Comparison of ENCODE assay signal across 23 cellular contexts in genomic region chr18:12722731-12723130, GRCh38.
"Had no signal": no experiment of that assay in that cellular context is flagged by ENCODE, and none has a peak within 500 bp of the region (broad histone marks: within the 10 kb centered on the region; RNA-seq: fewer than 3 reads in every experiment).

No MANE protein-coding gene starts in this region.

- ATAC-seq: K562 had no signal

- H3K4me1 Mint-ChIP-seq: IgD-negative memory B cell had no signal

- H3K4me3 Mint-ChIP-seq: IgD-negative memory B cell had no signal

- H3K9me3 Mint-ChIP-seq: IgD-negative memory B cell had no signal

- H3K4me2 ChIP-seq: KMS-11, SK-N-SH had no signal

- H3K9ac ChIP-seq: KMS-11, SK-N-SH had no signal

- H3K27me3 Mint-ChIP-seq: IgD-negative memory B cell had no signal

- H3K4me3 ChIP-seq: K562, SJSA1 had no signal

- DNase-seq: Kasumi-1, MM.1S, NCI-H1092 treated with DMSO at 0.1 percent for 48 hours, NCI-H1436, NCI-H187, NCI-H2029, NCI-H2081 treated with DMSO at 0.1 percent for 48 hours, NCI-H2171, NCI-H226, NCI-H446, NCI-H510A, NCI-H524 treated with DMSO at 0.1 percent for 48 hours, NCI-H69, NCI-H774, Right ventricle myocardium superior, RPMI8226, SIG-M5, SK-N-SH had no signal

- H3K4me1 ChIP-seq: SJSA1 had no signal

- H3K27me3 ChIP-seq: SJSA1 had no signal

- H3K27ac ChIP-seq: HL-60, KMS-11, SJSA1 had no signal

- H3K36me3 Mint-ChIP-seq: IgD-negative memory B cell had no signal

- H3K9me3 ChIP-seq: SJSA1, SK-N-SH had no signal
